11 cellular contexts compared by ENCODE assay signal in the genomic region with DNA sequence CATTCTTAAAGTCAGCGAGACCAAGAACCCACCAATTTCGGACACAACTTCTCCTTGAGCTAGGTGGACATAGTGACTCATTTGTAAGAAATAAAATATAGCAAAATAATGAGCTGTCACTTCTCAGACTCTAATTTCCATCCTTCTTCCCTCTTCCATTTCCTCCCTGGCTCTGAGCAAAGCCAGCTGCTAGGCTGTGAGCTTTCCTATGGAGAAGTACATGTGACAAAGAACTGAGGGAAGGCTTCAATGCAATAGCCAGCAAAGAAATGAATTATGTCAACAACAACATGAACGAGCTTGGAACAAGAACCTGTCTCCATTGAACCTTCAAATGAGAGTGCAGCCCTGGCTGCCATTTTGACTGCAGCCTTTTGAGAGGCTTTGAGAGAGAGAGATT. TPM values are rescaled to one million over a fixed set of nuclear protein-coding genes. Genes with fewer than 3 reads are reported as not detected.
"Had no signal": no experiment of that assay in that cellular context is flagged by ENCODE, and none has a peak within 500 bp of the region (broad histone marks: within the 10 kb centered on the region; RNA-seq: fewer than 3 reads in every experiment).

No MANE protein-coding gene starts in this region.

- H3K9me3 ChIP-seq: HAP-1 had no signal

- H3K4me1 Mint-ChIP-seq: IgD-negative memory B cell had no signal

- H3K27ac Mint-ChIP-seq: HFFc6, IgD-negative memory B cell had no signal

- H3K9ac ChIP-seq: GM23248 had no signal

- DNase-seq: GM23248, GOT3, H7, HFFc6, KG1 had no signal

- H3K4me3 ChIP-seq: GM23248, HAP-1 had no signal

- H3K36me3 ChIP-seq: HAP-1 had no signal

- H3K4me1 ChIP-seq: HAP-1 had no signal

- H2AFZ ChIP-seq: GM23248 had no signal

- ATAC-seq: HCT116, HepG2 had no signal

- H3K27ac ChIP-seq: GM23248, HL-60 had no signal

- H3K9me3 Mint-ChIP-seq: HFFc6 had no signal

- H3K4me3 Mint-ChIP-seq: HFFc6 had no signal

RNA-seq across cellular contexts. Expression of gene SELENOP, which starts 25.9 kb away (rescaled TPM):
- total RNA-seq: HT1080 had no signal
- polyA plus RNA-seq: IgD-negative memory B cell had no signal
